Comparison of ENCODE assay signal across 8 cellular contexts in the genomic region with DNA sequence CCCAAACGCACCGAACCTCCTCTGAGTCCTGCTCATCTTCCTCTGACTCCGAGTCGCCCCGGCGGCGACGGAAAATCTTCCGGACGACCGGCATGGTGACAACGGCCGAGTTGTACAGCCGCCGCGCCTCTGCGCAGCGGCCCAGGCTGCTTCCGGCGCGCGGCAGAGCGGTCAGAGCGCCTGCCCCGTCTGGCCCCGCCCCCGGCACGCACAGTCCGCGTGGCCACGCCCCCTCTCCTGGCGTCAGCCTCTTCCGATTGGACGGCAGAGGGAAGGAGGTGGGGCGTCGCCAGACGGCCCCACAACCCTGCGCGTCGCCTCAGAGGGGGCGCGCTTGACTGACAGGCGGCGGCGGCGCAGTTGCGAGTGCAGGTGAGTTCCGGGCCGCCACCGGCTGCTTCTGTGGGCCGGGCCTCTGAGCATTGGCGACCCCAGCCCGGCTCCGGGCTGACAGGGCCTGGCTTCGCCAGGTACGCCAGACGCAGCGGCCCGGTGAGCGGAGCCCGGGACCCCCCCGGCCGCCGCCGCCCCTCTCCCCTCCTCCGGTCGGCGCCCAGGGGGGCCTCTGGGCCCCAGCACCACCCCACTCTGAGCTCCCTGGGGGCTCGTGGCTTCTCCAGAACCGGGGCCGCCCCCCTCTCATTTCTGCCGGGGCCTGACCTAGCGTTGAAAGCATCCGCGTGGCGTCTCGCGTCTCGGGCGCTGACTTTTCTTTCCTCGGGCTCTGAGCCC. TPM values are rescaled to one million over a fixed set of nuclear protein-coding genes. Genes with fewer than 3 reads are reported as not detected.
DNase-seq lines count a peak whose midpoint lies in the region; ATAC-seq and TF ChIP-seq lines count a peak whose summit lies in the region.

A gene with protein sequence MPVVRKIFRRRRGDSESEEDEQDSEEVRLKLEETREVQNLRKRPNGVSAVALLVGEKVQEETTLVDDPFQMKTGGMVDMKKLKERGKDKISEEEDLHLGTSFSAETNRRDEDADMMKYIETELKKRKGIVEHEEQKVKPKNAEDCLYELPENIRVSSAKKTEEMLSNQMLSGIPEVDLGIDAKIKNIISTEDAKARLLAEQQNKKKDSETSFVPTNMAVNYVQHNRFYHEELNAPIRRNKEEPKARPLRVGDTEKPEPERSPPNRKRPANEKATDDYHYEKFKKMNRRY (minus strand): TSS at position 148 of the 732 bp plus-strand sequence. CDS start 54 bp downstream, at position 94.
A gene (plus strand): TSS at position 331 of the 732 bp plus-strand sequence. CDS start 17,098 bp downstream, outside the sequence.

- H3K4me3 Mint-ChIP-seq in activated T-cell treated with anti-CD3 and anti-CD28 coated beads, Interleukin-2, amount 50 U/mL, for 24 hours, result peak within 1 kb of the TSS; percentile 96

- H3K36me3 Mint-ChIP-seq in activated T-cell treated with anti-CD3 and anti-CD28 coated beads, Interleukin-2, amount 50 U/mL, for 24 hours (ENCODE audit: low read depth), result peaks cover 72% of the 10 kb centered on the region

- peaks cover 59% of the 10 kb centered on the region for H3K4me1 Mint-ChIP-seq in activated T-cell treated with anti-CD3 and anti-CD28 coated beads, Interleukin-2, amount 50 U/mL, for 24 hours (ENCODE audit: low read depth)

- WGBS in esophagus, 2 donors, result 0 to 1% methylated on average over 70 to 81 of the region's 81 CpGs

- ATAC-seq in GM21723 (IDR thresholded peaks at IDR 0.05; ENCODE audit: unreplicated experiment), result peak; percentile 87

- DNase-seq in DMS153 treated with DMSO at 0.1 percent for 48 hours (lab: John Stamatoyannopoulos, UW; ENCODE audit: unreplicated experiment) (peak; percentile 94), KG1 (lab: John Stamatoyannopoulos, UW) (peak; percentile 95)
- DNase-seq in activated T-cell treated with anti-CD3 and anti-CD28 coated beads, Interleukin-2, amount 50 U/mL, for 24 hours, result peak; percentile 98
- peak; percentile 97 for DNase-seq in stimulated activated CD8-positive, alpha-beta memory T cell treated with anti-CD3 and anti-CD28 coated beads, Interleukin-4, amount 100 ng/mL, for 48 hours

- peak within 1 kb of the TSS; percentile 83 to 92 for H3K4me3 ChIP-seq in esophagus (ENCODE audit: low read depth in 1 of 2, low read length in 2 of 2)
- H3K4me3 ChIP-seq in mucosa of stomach (ENCODE audit: low read length), result peak within 1 kb of the TSS; percentile 100

- peak within 1 kb of the TSS; percentile 92 for H3K9ac ChIP-seq in mucosa of stomach (ENCODE audit: low read length)

- peak within 1 kb of the TSS; percentile 96 for H3K27ac Mint-ChIP-seq in activated T-cell treated with anti-CD3 and anti-CD28 coated beads, Interleukin-2, amount 50 U/mL, for 24 hours

- peaks cover 3 to 10% of the 10 kb centered on the region in 2 donors for H3K4me1 ChIP-seq in esophagus (ENCODE audit: control insufficient read depth in 2 of 2, insufficient read depth in 2 of 2, low read length in 1 of 2)
- peaks cover 14% of the 10 kb centered on the region for H3K4me1 ChIP-seq in mucosa of stomach (ENCODE audit: control insufficient read depth, insufficient read depth, low read length)

- no peaks in the 10 kb centered on the region for H3K27me3 Mint-ChIP-seq in activated T-cell treated with anti-CD3 and anti-CD28 coated beads, Interleukin-2, amount 50 U/mL, for 24 hours

- H3K9me3 Mint-ChIP-seq in activated T-cell treated with anti-CD3 and anti-CD28 coated beads, Interleukin-2, amount 50 U/mL, for 24 hours, result no peaks in the 10 kb centered on the region

- no peaks in the 10 kb centered on the region for H3K9me3 ChIP-seq in esophagus (ENCODE audit: control insufficient read depth in 2 of 2, insufficient read depth in 1 of 2, low read depth in 1 of 2, low read length in 1 of 2)
- no peaks in the 10 kb centered on the region for H3K9me3 ChIP-seq in mucosa of stomach (ENCODE audit: control insufficient read depth, low read length)

- peak within 1 kb of the TSS; percentile 91 to 92 for H3K27ac ChIP-seq in esophagus (ENCODE audit: low read depth in 2 of 2, low read length in 1 of 2)

- no peaks in the 10 kb centered on the region for H3K36me3 ChIP-seq in esophagus (ENCODE audit: control insufficient read depth in 2 of 2, insufficient read depth in 2 of 2, low read length in 1 of 2)
- no peaks in the 10 kb centered on the region for H3K36me3 ChIP-seq in mucosa of stomach (ENCODE audit: control insufficient read depth, insufficient read depth, low read length)

- H3K27me3 ChIP-seq in esophagus (ENCODE audit: control insufficient read depth in 1 of 2, insufficient read depth in 2 of 2, low read length in 2 of 2), result no peaks in the 10 kb centered on the region
- H3K27me3 ChIP-seq in mucosa of stomach (ENCODE audit: control insufficient read depth, insufficient read depth, low read length), result no peaks in the 10 kb centered on the region

TF ChIP-seq in PFSK-1, 5 proteins besides CTCF, POLR2A, EP300 and RAD21:
- peak; percentile 66; the same call in 1 of the 2 replicates for TF ChIP-seq TAF1 (IDR thresholded peaks at IDR 0.05; ENCODE audit: borderline replicate concordance, insufficient read depth, low read length)
- TF ChIP-seq, protein P1, sequence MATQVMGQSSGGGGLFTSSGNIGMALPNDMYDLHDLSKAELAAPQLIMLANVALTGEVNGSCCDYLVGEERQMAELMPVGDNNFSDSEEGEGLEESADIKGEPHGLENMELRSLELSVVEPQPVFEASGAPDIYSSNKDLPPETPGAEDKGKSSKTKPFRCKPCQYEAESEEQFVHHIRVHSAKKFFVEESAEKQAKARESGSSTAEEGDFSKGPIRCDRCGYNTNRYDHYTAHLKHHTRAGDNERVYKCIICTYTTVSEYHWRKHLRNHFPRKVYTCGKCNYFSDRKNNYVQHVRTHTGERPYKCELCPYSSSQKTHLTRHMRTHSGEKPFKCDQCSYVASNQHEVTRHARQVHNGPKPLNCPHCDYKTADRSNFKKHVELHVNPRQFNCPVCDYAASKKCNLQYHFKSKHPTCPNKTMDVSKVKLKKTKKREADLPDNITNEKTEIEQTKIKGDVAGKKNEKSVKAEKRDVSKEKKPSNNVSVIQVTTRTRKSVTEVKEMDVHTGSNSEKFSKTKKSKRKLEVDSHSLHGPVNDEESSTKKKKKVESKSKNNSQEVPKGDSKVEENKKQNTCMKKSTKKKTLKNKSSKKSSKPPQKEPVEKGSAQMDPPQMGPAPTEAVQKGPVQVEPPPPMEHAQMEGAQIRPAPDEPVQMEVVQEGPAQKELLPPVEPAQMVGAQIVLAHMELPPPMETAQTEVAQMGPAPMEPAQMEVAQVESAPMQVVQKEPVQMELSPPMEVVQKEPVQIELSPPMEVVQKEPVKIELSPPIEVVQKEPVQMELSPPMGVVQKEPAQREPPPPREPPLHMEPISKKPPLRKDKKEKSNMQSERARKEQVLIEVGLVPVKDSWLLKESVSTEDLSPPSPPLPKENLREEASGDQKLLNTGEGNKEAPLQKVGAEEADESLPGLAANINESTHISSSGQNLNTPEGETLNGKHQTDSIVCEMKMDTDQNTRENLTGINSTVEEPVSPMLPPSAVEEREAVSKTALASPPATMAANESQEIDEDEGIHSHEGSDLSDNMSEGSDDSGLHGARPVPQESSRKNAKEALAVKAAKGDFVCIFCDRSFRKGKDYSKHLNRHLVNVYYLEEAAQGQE (IDR thresholded peaks at IDR 0.05; ENCODE audit: insufficient read depth in 1 of 2, low read depth in 2 of 2, low read length in 2 of 2), result no peak
- TF ChIP-seq SIN3A (IDR thresholded peaks at IDR 0.05; ENCODE audit: borderline replicate concordance, insufficient read depth, low read length), result peak; percentile 89; the same call in 1 of the 2 replicates
- peak; percentile 85 for TF ChIP-seq POLR2AphosphoS5 (IDR thresholded peaks at IDR 0.05; ENCODE audit: low read depth, low read length)

RNA-seq across cellular contexts. Expression of the first gene that starts in this region (rescaled TPM):
- polyA plus RNA-seq in PFSK-1 (2012; ENCODE audit: insufficient read length, low read depth), result 39.4 TPM
- 10 to 100 TPM; 21.9 to 39.5 TPM for polyA plus RNA-seq in esophagus

RNA-seq across cellular contexts. Expression of the second gene that starts in this region (rescaled TPM):
- polyA plus RNA-seq in PFSK-1 (2012; ENCODE audit: insufficient read length, low read depth), result 24.4 TPM
- 10 to 100 TPM; 15.1 to 20.7 TPM for polyA plus RNA-seq in esophagus

Comparison
In these comparisons a context has a peak if more than half of its experiments do, and no peak if none do; other contexts are left out.
1. Peak in every context shown above with its lines: DNase-seq, ATAC-seq, H3K4me3 ChIP-seq and H3K27ac ChIP-seq.